Comparison of ENCODE assay signal across 2 cellular contexts in genomic region chr1:156804572-156805243, GRCh38.
A peak's percentile ranks its signal among the peaks of the same experiment; 100 is the strongest.
TF ChIP-seq lines count a peak whose summit lies in the region.

No MANE protein-coding gene starts in this region.

TF ChIP-seq in HEK293, 187 proteins besides CTCF, POLR2A, EP300 and RAD21 (continues in another document):
- no peak for TF ChIP-seq ZNF416 (tag by site-specific recombination; IDR thresholded peaks at IDR 0.05)
- no peak for TF ChIP-seq SCRT2 (tag by site-specific recombination; IDR thresholded peaks at IDR 0.05)
- TF ChIP-seq PRDM2 (tag by site-specific recombination; IDR thresholded peaks at IDR 0.05; ENCODE audit: borderline replicate concordance) = no peak
- TF ChIP-seq, protein P1, sequence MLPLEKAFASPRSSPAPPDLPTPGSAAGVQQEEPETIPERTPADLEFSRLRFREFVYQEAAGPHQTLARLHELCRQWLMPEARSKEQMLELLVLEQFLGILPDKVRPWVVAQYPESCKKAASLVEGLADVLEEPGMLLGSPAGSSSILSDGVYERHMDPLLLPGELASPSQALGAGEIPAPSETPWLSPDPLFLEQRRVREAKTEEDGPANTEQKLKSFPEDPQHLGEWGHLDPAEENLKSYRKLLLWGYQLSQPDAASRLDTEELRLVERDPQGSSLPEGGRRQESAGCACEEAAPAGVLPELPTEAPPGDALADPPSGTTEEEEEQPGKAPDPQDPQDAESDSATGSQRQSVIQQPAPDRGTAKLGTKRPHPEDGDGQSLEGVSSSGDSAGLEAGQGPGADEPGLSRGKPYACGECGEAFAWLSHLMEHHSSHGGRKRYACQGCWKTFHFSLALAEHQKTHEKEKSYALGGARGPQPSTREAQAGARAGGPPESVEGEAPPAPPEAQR (tag by site-specific recombination; IDR thresholded peaks at IDR 0.05) = no peak
- no peak for TF ChIP-seq ZNF600 (tag by site-specific recombination; IDR thresholded peaks at IDR 0.05)
- TF ChIP-seq AEBP2 (tag by site-specific recombination; IDR thresholded peaks at IDR 0.05; ENCODE audit: borderline replicate concordance) = no peak
- no peak for TF ChIP-seq ZIC2 (tag by site-specific recombination; IDR thresholded peaks at IDR 0.05)
- no peak for TF ChIP-seq KLF9 (tag by site-specific recombination; IDR thresholded peaks at IDR 0.05; ENCODE audit: low read depth)
- TF ChIP-seq KLF8 (tag by site-specific recombination; IDR thresholded peaks at IDR 0.05) = no peak
- TF ChIP-seq ZNF677 (tag by site-specific recombination; IDR thresholded peaks at IDR 0.05) = no peak
- no peak for TF ChIP-seq ZNF146 (tag by site-specific recombination; IDR thresholded peaks at IDR 0.05)
- TF ChIP-seq ZNF211 (tag by site-specific recombination; IDR thresholded peaks at IDR 0.05; ENCODE audit: low read depth) = no peak
- 0 out of 2 replicates have a peak, but pooled peaks have one; percentile 48 for TF ChIP-seq ZBTB17 (tag by site-specific recombination; IDR thresholded peaks at IDR 0.05)
- no peak for TF ChIP-seq ZNF660 (tag by site-specific recombination; IDR thresholded peaks at IDR 0.05)
- TF ChIP-seq ZBTB1 (tag by site-specific recombination; IDR thresholded peaks at IDR 0.05) = no peak
- TF ChIP-seq, protein P2, sequence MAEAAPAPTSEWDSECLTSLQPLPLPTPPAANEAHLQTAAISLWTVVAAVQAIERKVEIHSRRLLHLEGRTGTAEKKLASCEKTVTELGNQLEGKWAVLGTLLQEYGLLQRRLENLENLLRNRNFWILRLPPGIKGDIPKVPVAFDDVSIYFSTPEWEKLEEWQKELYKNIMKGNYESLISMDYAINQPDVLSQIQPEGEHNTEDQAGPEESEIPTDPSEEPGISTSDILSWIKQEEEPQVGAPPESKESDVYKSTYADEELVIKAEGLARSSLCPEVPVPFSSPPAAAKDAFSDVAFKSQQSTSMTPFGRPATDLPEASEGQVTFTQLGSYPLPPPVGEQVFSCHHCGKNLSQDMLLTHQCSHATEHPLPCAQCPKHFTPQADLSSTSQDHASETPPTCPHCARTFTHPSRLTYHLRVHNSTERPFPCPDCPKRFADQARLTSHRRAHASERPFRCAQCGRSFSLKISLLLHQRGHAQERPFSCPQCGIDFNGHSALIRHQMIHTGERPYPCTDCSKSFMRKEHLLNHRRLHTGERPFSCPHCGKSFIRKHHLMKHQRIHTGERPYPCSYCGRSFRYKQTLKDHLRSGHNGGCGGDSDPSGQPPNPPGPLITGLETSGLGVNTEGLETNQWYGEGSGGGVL (tag by site-specific recombination; IDR thresholded peaks at IDR 0.05) = peak; percentile 57; the same call in 1 of the 2 replicates
- peak; percentile 34; the same call in 1 of the 2 replicates for TF ChIP-seq ZNF341 (tag by site-specific recombination; IDR thresholded peaks at IDR 0.05; ENCODE audit: low read depth)

TF ChIP-seq in GM12878, 131 proteins besides CTCF, POLR2A, EP300 and RAD21:
- TF ChIP-seq IRF5 (IDR thresholded peaks at IDR 0.05; ENCODE audit: borderline replicate concordance) (no peak), IKZF1 (conservative IDR thresholded peaks at IDR 0.05) (peak; percentile 31; the same call in 1 of the 2 replicates), CEBPB (IDR thresholded peaks at IDR 0.05; ENCODE audit: borderline replicate concordance in 1 of 2, low read depth in 2 of 2, low read length in 2 of 2) (no peak), SPI1 (IDR thresholded peaks at IDR 0.05; ENCODE audit: borderline replicate concordance, insufficient read depth, low read depth, low read length) (peak; percentile 83), IKZF2 (IDR thresholded peaks at IDR 0.05) (peak; percentile 35 to 55; a peak in 2 of 4 replicates), CBX3 (IDR thresholded peaks at IDR 0.05; ENCODE audit: borderline replicate concordance, low read depth) (no peak), CHD4 (IDR thresholded peaks at IDR 0.05) (no peak), MTA2 (IDR thresholded peaks at IDR 0.05; ENCODE audit: low read depth) (no peak)
- TF ChIP-seq, protein P3, sequence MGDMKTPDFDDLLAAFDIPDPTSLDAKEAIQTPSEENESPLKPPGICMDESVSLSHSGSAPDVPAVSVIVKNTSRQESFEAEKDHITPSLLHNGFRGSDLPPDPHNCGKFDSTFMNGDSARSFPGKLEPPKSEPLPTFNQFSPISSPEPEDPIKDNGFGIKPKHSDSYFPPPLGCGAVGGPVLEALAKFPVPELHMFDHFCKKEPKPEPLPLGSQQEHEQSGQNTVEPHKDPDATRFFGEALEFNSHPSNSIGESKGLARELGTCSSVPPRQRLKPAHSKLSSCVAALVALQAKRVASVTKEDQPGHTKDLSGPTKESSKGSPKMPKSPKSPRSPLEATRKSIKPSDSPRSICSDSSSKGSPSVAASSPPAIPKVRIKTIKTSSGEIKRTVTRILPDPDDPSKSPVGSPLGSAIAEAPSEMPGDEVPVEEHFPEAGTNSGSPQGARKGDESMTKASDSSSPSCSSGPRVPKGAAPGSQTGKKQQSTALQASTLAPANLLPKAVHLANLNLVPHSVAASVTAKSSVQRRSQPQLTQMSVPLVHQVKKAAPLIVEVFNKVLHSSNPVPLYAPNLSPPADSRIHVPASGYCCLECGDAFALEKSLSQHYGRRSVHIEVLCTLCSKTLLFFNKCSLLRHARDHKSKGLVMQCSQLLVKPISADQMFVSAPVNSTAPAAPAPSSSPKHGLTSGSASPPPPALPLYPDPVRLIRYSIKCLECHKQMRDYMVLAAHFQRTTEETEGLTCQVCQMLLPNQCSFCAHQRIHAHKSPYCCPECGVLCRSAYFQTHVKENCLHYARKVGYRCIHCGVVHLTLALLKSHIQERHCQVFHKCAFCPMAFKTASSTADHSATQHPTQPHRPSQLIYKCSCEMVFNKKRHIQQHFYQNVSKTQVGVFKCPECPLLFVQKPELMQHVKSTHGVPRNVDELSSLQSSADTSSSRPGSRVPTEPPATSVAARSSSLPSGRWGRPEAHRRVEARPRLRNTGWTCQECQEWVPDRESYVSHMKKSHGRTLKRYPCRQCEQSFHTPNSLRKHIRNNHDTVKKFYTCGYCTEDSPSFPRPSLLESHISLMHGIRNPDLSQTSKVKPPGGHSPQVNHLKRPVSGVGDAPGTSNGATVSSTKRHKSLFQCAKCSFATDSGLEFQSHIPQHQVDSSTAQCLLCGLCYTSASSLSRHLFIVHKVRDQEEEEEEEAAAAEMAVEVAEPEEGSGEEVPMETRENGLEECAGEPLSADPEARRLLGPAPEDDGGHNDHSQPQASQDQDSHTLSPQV (IDR thresholded peaks at IDR 0.05) = no peak
